In the genomic region with DNA sequence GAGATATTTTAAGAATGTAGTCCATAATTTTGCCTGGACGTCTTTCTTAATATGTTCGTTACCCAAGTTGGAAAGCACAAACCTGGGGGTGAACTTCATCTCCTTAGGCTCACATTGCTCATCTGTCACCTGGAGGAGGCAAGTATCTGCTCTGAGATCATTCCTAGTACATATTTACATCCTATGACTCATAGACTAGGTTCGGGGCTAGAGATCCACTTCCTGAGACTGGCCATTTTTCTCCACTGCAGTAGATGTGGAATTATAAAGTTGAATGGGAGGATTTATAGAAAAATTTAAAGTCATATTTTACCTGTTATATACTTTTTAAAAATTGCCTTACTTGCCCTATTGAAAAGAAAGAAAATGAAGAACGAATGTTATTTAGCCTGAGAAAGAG, we compare ENCODE assay signal across 15 cellular contexts.
DNase-seq lines count a peak whose midpoint lies in the region; ATAC-seq and TF ChIP-seq lines count a peak whose summit lies in the region.
"Had no signal": no experiment of that assay in that cellular context is flagged by ENCODE, and none has a peak within 500 bp of the region (broad histone marks: within the 10 kb centered on the region; RNA-seq: fewer than 3 reads in every experiment).

No MANE protein-coding gene starts in this region.

- peaks cover 20% of the 10 kb centered on the region for H3K4me1 Mint-ChIP-seq in HFFc6 (ENCODE audit: low read depth)
- no peaks in the 10 kb centered on the region for H3K4me1 Mint-ChIP-seq in activated CD4-positive, alpha-beta T cell treated with anti-CD3 and anti-CD28 coated beads, Interleukin-2, amount 10 ng/mL, durations not matched to agents 7 days and 5 days

- H3K27me3 Mint-ChIP-seq in HFFc6 (ENCODE audit: insufficient read depth): no peaks in the 10 kb centered on the region
- H3K27me3 Mint-ChIP-seq in activated CD4-positive, alpha-beta T cell treated with anti-CD3 and anti-CD28 coated beads, Interleukin-2, amount 10 ng/mL, durations not matched to agents 7 days and 5 days: no peaks in the 10 kb centered on the region
- H3K27me3 Mint-ChIP-seq: dendritic cell treated with granulocyte-macrophage colony-stimulating factor and Interleukin-4, amounts not matched to agents 40 ng/mL and 50 ng/mL, for 4 days had no signal

- no peaks in the 10 kb centered on the region for H3K36me3 Mint-ChIP-seq in HFFc6 (ENCODE audit: low read depth)
- H3K36me3 Mint-ChIP-seq in activated CD4-positive, alpha-beta T cell treated with anti-CD3 and anti-CD28 coated beads, Interleukin-2, amount 10 ng/mL, durations not matched to agents 7 days and 5 days (ENCODE audit: low read depth): no peaks in the 10 kb centered on the region

- H3K9me3 Mint-ChIP-seq in HFFc6: no peaks in the 10 kb centered on the region
- no peaks in the 10 kb centered on the region for H3K9me3 Mint-ChIP-seq in activated CD4-positive, alpha-beta T cell treated with anti-CD3 and anti-CD28 coated beads, Interleukin-2, amount 10 ng/mL, durations not matched to agents 7 days and 5 days
- H3K9me3 Mint-ChIP-seq: dendritic cell treated with granulocyte-macrophage colony-stimulating factor and Interleukin-4, amounts not matched to agents 40 ng/mL and 50 ng/mL, for 4 days had no signal

- H3K4me3 ChIP-seq in foreskin fibroblast (ENCODE audit: low read depth in 1 of 2, low read length in 2 of 2): no peak overlapping the region

- no peak overlapping the region for H3K4me3 Mint-ChIP-seq in HFFc6
- H3K4me3 Mint-ChIP-seq in activated CD4-positive, alpha-beta T cell treated with anti-CD3 and anti-CD28 coated beads, Interleukin-2, amount 10 ng/mL, durations not matched to agents 7 days and 5 days: no peak overlapping the region
- H3K4me3 Mint-ChIP-seq: dendritic cell treated with granulocyte-macrophage colony-stimulating factor and Interleukin-4, amounts not matched to agents 40 ng/mL and 50 ng/mL, for 4 days; nephron progenitor cell had no signal

- DNase-seq in A172 (ENCODE audit: low spot score) (peak; percentile 47), HFFc6 (peak; percentile 5), SW480 (ENCODE audit: low spot score) (peak; percentile 27), foreskin fibroblast (peak; percentile 9 to 31), omental fat pad (ENCODE audit: low spot score) (no peak)
- DNase-seq in activated CD4-positive, alpha-beta T cell treated with anti-CD3 and anti-CD28 coated beads, Interleukin-2, amount 10 ng/mL, durations not matched to agents 7 days and 5 days: no peak
- DNase-seq: activated CD8-positive, alpha-beta memory T cell treated with anti-CD3 and anti-CD28 coated beads for 24 hours; activated effector memory CD4-positive, alpha-beta T cell treated with Interleukin-2 at 50 U/mL for 16 hours; Karpas-422; NCI-H146; NCI-H2227 treated with DMSO at 0.1 percent for 48 hours; nephron progenitor cell had no signal

- ATAC-seq in GM21737 (IDR thresholded peaks at IDR 0.05; ENCODE audit: unreplicated experiment) (no peak), omental fat pad (ENCODE audit: low FRiP score) (no peak), GM21367 (IDR thresholded peaks at IDR 0.05; ENCODE audit: unreplicated experiment) (no peak)

- H3K27ac Mint-ChIP-seq in HFFc6: no peak overlapping the region
- H3K27ac Mint-ChIP-seq in activated CD4-positive, alpha-beta T cell treated with anti-CD3 and anti-CD28 coated beads, Interleukin-2, amount 10 ng/mL, durations not matched to agents 7 days and 5 days: no peak overlapping the region
- H3K27ac Mint-ChIP-seq: dendritic cell treated with granulocyte-macrophage colony-stimulating factor and Interleukin-4, amounts not matched to agents 40 ng/mL and 50 ng/mL, for 4 days; nephron progenitor cell had no signal

- CTCF ChIA-PET in activated CD4-positive, alpha-beta T cell treated with anti-CD3 and anti-CD28 coated beads, Interleukin-2, amount 10 ng/mL, durations not matched to agents 7 days and 5 days (lab: Charles Lee): interaction anchor here (0.5 kb wide), 1 partner anchor 94 kb away, joined by 5 read pairs; no protein-coding TSS in a partner anchor

- TF ChIP-seq CTCF in HFFc6 (IDR thresholded peaks at IDR 0.05) (no peak), foreskin fibroblast (IDR thresholded peaks at IDR 0.05; ENCODE audit: low read depth, low read length) (no peak), omental fat pad (IDR thresholded peaks at IDR 0.05) (no peak)

- POLR2A ChIA-PET in activated CD4-positive, alpha-beta T cell treated with anti-CD3 and anti-CD28 coated beads, Interleukin-2, amount 10 ng/mL, durations not matched to agents 7 days and 5 days (lab: Charles Lee): no interaction called here

Comparison
In these comparisons a context has a peak if more than half of its experiments do, and no peak if none do; other contexts are left out.
1. DNase-seq: peak in A172 (single experiment), HFFc6 (single experiment), SW480 (single experiment) and foreskin fibroblast (2 of 2); none in omental fat pad (single experiment) and activated CD4-positive, alpha-beta T cell treated with anti-CD3 and anti-CD28 coated beads, Interleukin-2, amount 10 ng/mL, durations not matched to agents 7 days and 5 days (single experiment).